In genomic region chr2:2044658-2045057, GRCh38 we compare ENCODE assay signal across 28 cellular contexts.
A peak's percentile ranks its signal among the peaks of the same experiment; 100 is the strongest.
DNase-seq lines count a peak whose midpoint lies in the region; TF ChIP-seq lines count a peak whose summit lies in the region.
"Had no signal": no experiment of that assay in that cellular context is flagged by ENCODE, and none has a peak within 500 bp of the region (broad histone marks: within the 10 kb centered on the region; RNA-seq: fewer than 3 reads in every experiment).

No MANE protein-coding gene starts in this region.

- peaks cover 5% of the 10 kb centered on the region for H3K27me3 Mint-ChIP-seq in activated CD4-positive, alpha-beta T cell treated with anti-CD3 and anti-CD28 coated beads, Interleukin-2, amount 10 ng/mL, durations not matched to agents 24 days and 14 days

- H3K4me3 Mint-ChIP-seq in activated CD4-positive, alpha-beta T cell treated with anti-CD3 and anti-CD28 coated beads, Interleukin-2, amount 10 ng/mL, durations not matched to agents 24 days and 14 days: no peak overlapping the region
- H3K4me3 Mint-ChIP-seq: CD14-positive monocyte; CD8-positive, alpha-beta memory T cell had no signal

- peak overlapping the region; percentile 63 for H3K27ac ChIP-seq in left ventricle myocardium inferior (replicated peaks)
- H3K27ac ChIP-seq in temporal lobe (ENCODE audit: low read depth, low read length): peak overlapping the region; percentile 3
- H3K27ac ChIP-seq: PC-9 had no signal

- intact Hi-C loops in activated CD4-positive, alpha-beta T cell treated with anti-CD3 and anti-CD28 coated beads, Interleukin-2, amount 10 ng/mL, durations not matched to agents 24 days and 14 days (cut with micrococcal nuclease): no loop called here
- intact Hi-C loops in left ventricle myocardium inferior (cut with micrococcal nuclease): no loop called here

- H3K4me1 Mint-ChIP-seq in activated CD4-positive, alpha-beta T cell treated with anti-CD3 and anti-CD28 coated beads, Interleukin-2, amount 10 ng/mL, durations not matched to agents 24 days and 14 days: no peaks in the 10 kb centered on the region
- H3K4me1 Mint-ChIP-seq: CD14-positive monocyte; CD8-positive, alpha-beta memory T cell had no signal

- H3K4me1 ChIP-seq in left ventricle myocardium inferior: peaks cover 26% of the 10 kb centered on the region
- H3K4me1 ChIP-seq: BE2C had no signal

- no peaks in the 10 kb centered on the region for H3K36me3 Mint-ChIP-seq in activated CD4-positive, alpha-beta T cell treated with anti-CD3 and anti-CD28 coated beads, Interleukin-2, amount 10 ng/mL, durations not matched to agents 24 days and 14 days (ENCODE audit: low read depth)
- H3K36me3 Mint-ChIP-seq: CD14-positive monocyte; CD8-positive, alpha-beta memory T cell had no signal

- H3K9me3 Mint-ChIP-seq in activated CD4-positive, alpha-beta T cell treated with anti-CD3 and anti-CD28 coated beads, Interleukin-2, amount 10 ng/mL, durations not matched to agents 24 days and 14 days: no peaks in the 10 kb centered on the region

- no peak for TF ChIP-seq CTCF in left ventricle myocardium inferior (IDR thresholded peaks at IDR 0.05; ENCODE audit: borderline replicate concordance)

- no peaks in the 10 kb centered on the region for H3K27me3 ChIP-seq in left ventricle myocardium inferior (ENCODE audit: low read depth)
- H3K27me3 ChIP-seq: BE2C, MG63 had no signal

- no peaks in the 10 kb centered on the region for H3K36me3 ChIP-seq in left ventricle myocardium inferior
- H3K36me3 ChIP-seq: BE2C, MG63 had no signal

- H3K9me3 ChIP-seq in left ventricle myocardium inferior (replicated peaks): no peaks in the 10 kb centered on the region
- H3K9me3 ChIP-seq: BE2C, MG63 had no signal

- H3K4me3 ChIP-seq in left ventricle myocardium inferior: no peak overlapping the region
- H3K4me3 ChIP-seq: MG63, PC-9 had no signal

- H3K27ac Mint-ChIP-seq in activated CD4-positive, alpha-beta T cell treated with anti-CD3 and anti-CD28 coated beads, Interleukin-2, amount 10 ng/mL, durations not matched to agents 24 days and 14 days: no peak overlapping the region
- H3K27ac Mint-ChIP-seq: CD14-positive monocyte; CD8-positive, alpha-beta memory T cell had no signal

- peak; percentile 26 for DNase-seq in activated CD4-positive, alpha-beta T cell treated with anti-CD3 and anti-CD28 coated beads, Interleukin-2, amount 10 ng/mL, durations not matched to agents 24 days and 14 days
- no peak for DNase-seq in activated CD4-positive, alpha-beta T cell treated with anti-CD3 and anti-CD28 coated beads for 4 hours
- DNase-seq in cerebellum (ENCODE audit: low spot score) (peak; percentile 56), left ventricle myocardium inferior (no peak), NCI-H2081 (lab: John Stamatoyannopoulos, UW) (no peak), inferior parietal cortex (ENCODE audit: extremely low spot score) (no peak), hypothalamus (lab: John Stamatoyannopoulos, UW) (no peak)
- DNase-seq: 8988T; ACHN; BE2C; CD8-positive, alpha-beta memory T cell; DMS 273 treated with DMSO at 0.1 percent for 48 hours; DMS79; EL; GF-D8; IMR-90; KG1; MG63; NCI-H1105 treated with DMSO at 0.1 percent for 48 hours; NCI-H146; NCI-H1930; NCI-H446; NCI-H524 treated with DMSO at 0.1 percent for 48 hours; NCI-H774; PC-9; SHP77 treated with DMSO at 0.1 percent for 48 hours had no signal

Comparison
In these comparisons a context has a peak if more than half of its experiments do, and no peak if none do; other contexts are left out.
1. DNase-seq: peak in activated CD4-positive, alpha-beta T cell treated with anti-CD3 and anti-CD28 coated beads, Interleukin-2, amount 10 ng/mL, durations not matched to agents 24 days and 14 days (single experiment) and cerebellum (single experiment); none in activated CD4-positive, alpha-beta T cell treated with anti-CD3 and anti-CD28 coated beads for 4 hours (0 of 2), left ventricle myocardium inferior (single experiment), NCI-H2081 (0 of 2), inferior parietal cortex (single experiment) and hypothalamus (0 of 51).